In genomic region chr13:109654341-109655205, GRCh38 we compare ENCODE assay signal across 14 cellular contexts.
DNase-seq lines count a peak whose midpoint lies in the region; ATAC-seq and TF ChIP-seq lines count a peak whose summit lies in the region.
"Had no signal": no experiment of that assay in that cellular context is flagged by ENCODE, and none has a peak within 500 bp of the region (broad histone marks: within the 10 kb centered on the region; RNA-seq: fewer than 3 reads in every experiment).

No MANE protein-coding gene starts in this region.

- H3K27me3 ChIP-seq in parathyroid adenoma (ENCODE audit: control insufficient read depth, insufficient read depth, low read length), result no peaks in the 10 kb centered on the region
- H3K27me3 ChIP-seq: cardiac muscle cell had no signal

- intact Hi-C loops in left cardiac atrium (cut with DNase I), result no loop called here
- intact Hi-C loops in activated CD4-positive, alpha-beta T cell treated with anti-CD3 and anti-CD28 coated beads, Interleukin-2, amount 10 ng/mL, durations not matched to agents 24 days and 14 days (cut with micrococcal nuclease), result no loop called here

- no peaks in the 10 kb centered on the region for H3K9me3 ChIP-seq in parathyroid adenoma (ENCODE audit: control insufficient read depth, low read length)

- no peaks in the 10 kb centered on the region for H3K79me2 ChIP-seq in parathyroid adenoma

- peak; percentile 73 to 78 for ATAC-seq in left cardiac atrium
- no peak for ATAC-seq in HG03460 (IDR thresholded peaks at IDR 0.05; ENCODE audit: unreplicated experiment)
- no peak for ATAC-seq in GM19395 (IDR thresholded peaks at IDR 0.05; ENCODE audit: unreplicated experiment)

- H2AFZ ChIP-seq in parathyroid adenoma, result no peak overlapping the region

- peak; percentile 84 for DNase-seq in CD1c-positive myeloid dendritic cell (ENCODE audit: extremely low spot score)
- DNase-seq in SKM-1 treated with dmso at 0.1 percent for 144 hours (lab: John Stamatoyannopoulos, UW; ENCODE audit: unreplicated experiment), result peak; percentile 97
- DNase-seq in left cardiac atrium, result no peak
- DNase-seq in activated CD4-positive, alpha-beta T cell treated with anti-CD3 and anti-CD28 coated beads, Interleukin-2, amount 10 ng/mL, durations not matched to agents 24 days and 14 days, result no peak
- DNase-seq in NCI-H2029 (lab: John Stamatoyannopoulos, UW), result no peak
- DNase-seq: activated T-cell treated with anti-CD3 and anti-CD28 coated beads, Interleukin-2, amount 50 U/mL, for 24 hours; glutamatergic neuron; NCI-H774; T-helper 9 cell had no signal

- no peaks in the 10 kb centered on the region for H3K9me3 Mint-ChIP-seq in activated CD4-positive, alpha-beta T cell treated with anti-CD3 and anti-CD28 coated beads, Interleukin-2, amount 10 ng/mL, durations not matched to agents 24 days and 14 days
- H3K9me3 Mint-ChIP-seq: activated T-cell treated with anti-CD3 and anti-CD28 coated beads, Interleukin-2, amount 50 U/mL, for 24 hours; IgD-negative memory B cell had no signal

- TF ChIP-seq CTCF in parathyroid adenoma (IDR thresholded peaks at IDR 0.05), result no peak

- peaks cover 2% of the 10 kb centered on the region for H3K27me3 Mint-ChIP-seq in activated CD4-positive, alpha-beta T cell treated with anti-CD3 and anti-CD28 coated beads, Interleukin-2, amount 10 ng/mL, durations not matched to agents 24 days and 14 days
- H3K27me3 Mint-ChIP-seq: IgD-negative memory B cell had no signal

- no peak overlapping the region for H3K27ac Mint-ChIP-seq in activated CD4-positive, alpha-beta T cell treated with anti-CD3 and anti-CD28 coated beads, Interleukin-2, amount 10 ng/mL, durations not matched to agents 24 days and 14 days
- H3K27ac Mint-ChIP-seq: activated T-cell treated with anti-CD3 and anti-CD28 coated beads, Interleukin-2, amount 50 U/mL, for 24 hours; IgD-negative memory B cell had no signal

- peak overlapping the region; percentile 19 for H3K27ac ChIP-seq in parathyroid adenoma
- H3K27ac ChIP-seq: cardiac muscle cell had no signal

- H3K36me3 ChIP-seq in parathyroid adenoma (ENCODE audit: control insufficient read depth, insufficient read depth, low read length), result no peaks in the 10 kb centered on the region
- H3K36me3 ChIP-seq: cardiac muscle cell had no signal

- H3K36me3 Mint-ChIP-seq in activated CD4-positive, alpha-beta T cell treated with anti-CD3 and anti-CD28 coated beads, Interleukin-2, amount 10 ng/mL, durations not matched to agents 24 days and 14 days (ENCODE audit: low read depth), result no peaks in the 10 kb centered on the region
- H3K36me3 Mint-ChIP-seq: IgD-negative memory B cell had no signal

- H3K4me3 ChIP-seq in parathyroid adenoma (ENCODE audit: low read depth, low read length), result no peak overlapping the region
- H3K4me3 ChIP-seq: cardiac muscle cell had no signal

- no peaks in the 10 kb centered on the region for H3K4me1 Mint-ChIP-seq in activated CD4-positive, alpha-beta T cell treated with anti-CD3 and anti-CD28 coated beads, Interleukin-2, amount 10 ng/mL, durations not matched to agents 24 days and 14 days
- H3K4me1 Mint-ChIP-seq: IgD-negative memory B cell had no signal

- H3K4me1 ChIP-seq in parathyroid adenoma, result no peaks in the 10 kb centered on the region

- no peak overlapping the region for H3K4me2 ChIP-seq in parathyroid adenoma (ENCODE audit: low read length)

- H3K4me3 Mint-ChIP-seq in activated CD4-positive, alpha-beta T cell treated with anti-CD3 and anti-CD28 coated beads, Interleukin-2, amount 10 ng/mL, durations not matched to agents 24 days and 14 days, result no peak overlapping the region
- H3K4me3 Mint-ChIP-seq: activated T-cell treated with anti-CD3 and anti-CD28 coated beads, Interleukin-2, amount 50 U/mL, for 24 hours; IgD-negative memory B cell had no signal

- no peak overlapping the region for H3K9ac ChIP-seq in parathyroid adenoma

Comparison
In these comparisons a context has a peak if more than half of its experiments do, and no peak if none do; other contexts are left out.
1. DNase-seq: peak in CD1c-positive myeloid dendritic cell (single experiment) and SKM-1 treated with dmso at 0.1 percent for 144 hours (single experiment); none in left cardiac atrium (single experiment), activated CD4-positive, alpha-beta T cell treated with anti-CD3 and anti-CD28 coated beads, Interleukin-2, amount 10 ng/mL, durations not matched to agents 24 days and 14 days (single experiment) and NCI-H2029 (single experiment).
2. ATAC-seq: peak in left cardiac atrium (2 of 2); none in HG03460 (single experiment) and GM19395 (single experiment).